Comparison of ENCODE assay signal across 8 cellular contexts in genomic region chr4:2058264-2059033, GRCh38. TPM values are rescaled to one million over a fixed set of nuclear protein-coding genes. Genes with fewer than 3 reads are reported as not detected.
DNase-seq lines count a peak whose midpoint lies in the region; ATAC-seq and TF ChIP-seq lines count a peak whose summit lies in the region.

No MANE protein-coding gene starts in this region.

- H3K27me3 ChIP-seq in SK-N-SH (ENCODE audit: insufficient read depth) (peaks cover 17% of the 10 kb centered on the region), iPS-20b (ENCODE audit: insufficient read depth, low read length) (peaks cover 62% of the 10 kb centered on the region)

- H3K4me1 Mint-ChIP-seq in activated CD8-positive, alpha-beta T cell treated with anti-CD3 and anti-CD28 coated beads, Interleukin-2, amount 10 ng/mL, durations not matched to agents 7 days and 5 days (ENCODE audit: low read depth) = peaks cover 2% of the 10 kb centered on the region
- H3K4me1 Mint-ChIP-seq in natural killer cell treated with Interleukin-12 subunit alpha and Interleukin-12 subunit beta and Interleukin-15 and Interleukin-18, amount 100 ng/mL, for 72 hours (ENCODE audit: low read depth in 2 of 2) = no peaks in the 10 kb centered on the region

- H3K27ac ChIP-seq in SK-N-SH (ENCODE audit: low read depth in 2 of 2, low read length in 1 of 2) (peak overlapping the region in 1 of 2 experiments; percentile 74; a peak in 2 of 4 replicates), iPS-20b (ENCODE audit: low read length) (no peak overlapping the region), temporal lobe (ENCODE audit: low read depth, low read length) (peak overlapping the region; percentile 83)

- H3K9me3 ChIP-seq in SK-N-SH (no peaks in the 10 kb centered on the region), iPS-20b (ENCODE audit: insufficient read depth, low read depth, low read length) (no peaks in the 10 kb centered on the region)

- no peak overlapping the region for H3K27ac Mint-ChIP-seq in activated CD8-positive, alpha-beta T cell treated with anti-CD3 and anti-CD28 coated beads, Interleukin-2, amount 10 ng/mL, durations not matched to agents 7 days and 5 days
- H3K27ac Mint-ChIP-seq in natural killer cell treated with Interleukin-12 subunit alpha and Interleukin-12 subunit beta and Interleukin-15 and Interleukin-18, amount 100 ng/mL, for 72 hours = no peak overlapping the region

- no peaks in the 10 kb centered on the region for H3K79me2 ChIP-seq in SK-N-SH (ENCODE audit: insufficient read depth)

- DNase-seq in SK-N-SH = peak; percentile 93
- DNase-seq in activated CD8-positive, alpha-beta T cell treated with anti-CD3 and anti-CD28 coated beads, Interleukin-2, amount 10 ng/mL, durations not matched to agents 7 days and 5 days = no peak
- no peak for DNase-seq in natural killer cell treated with Interleukin-12 subunit alpha and Interleukin-12 subunit beta and Interleukin-15 and Interleukin-18, amount 100 ng/mL, for 72 hours (ENCODE audit: low spot score)

- no peak for TF ChIP-seq RAD21 in SK-N-SH (IDR thresholded peaks at IDR 0.05; ENCODE audit: low read length)

- peaks cover 0 to 22% of the 10 kb centered on the region in 2 experiments; a peak in 1 of 4 replicates for H3K4me1 ChIP-seq in SK-N-SH (ENCODE audit: control insufficient read depth in 1 of 2, insufficient read depth in 2 of 2, low read depth in 1 of 2, low read length in 1 of 2)
- no peaks in the 10 kb centered on the region for H3K4me1 ChIP-seq in iPS-20b (ENCODE audit: insufficient read depth, low read length)

- peaks cover 26% of the 10 kb centered on the region for H3K27me3 Mint-ChIP-seq in activated CD8-positive, alpha-beta T cell treated with anti-CD3 and anti-CD28 coated beads, Interleukin-2, amount 10 ng/mL, durations not matched to agents 7 days and 5 days (ENCODE audit: low read depth)
- peaks cover 18 to 30% of the 10 kb centered on the region in 2 donors for H3K27me3 Mint-ChIP-seq in natural killer cell treated with Interleukin-12 subunit alpha and Interleukin-12 subunit beta and Interleukin-15 and Interleukin-18, amount 100 ng/mL, for 72 hours

- no peaks in the 10 kb centered on the region for H3K9me3 Mint-ChIP-seq in activated CD8-positive, alpha-beta T cell treated with anti-CD3 and anti-CD28 coated beads, Interleukin-2, amount 10 ng/mL, durations not matched to agents 7 days and 5 days (ENCODE audit: insufficient read depth)
- no peaks in the 10 kb centered on the region for H3K9me3 Mint-ChIP-seq in natural killer cell treated with Interleukin-12 subunit alpha and Interleukin-12 subunit beta and Interleukin-15 and Interleukin-18, amount 100 ng/mL, for 72 hours

- H3K9me2 ChIP-seq in SK-N-SH = no peaks in the 10 kb centered on the region

- TF ChIP-seq EP300 in SK-N-SH (IDR thresholded peaks at IDR 0.05; ENCODE audit: borderline replicate concordance in 1 of 2, low read depth in 1 of 2, low read length in 1 of 2) = no peak

- TF ChIP-seq CTCF in SK-N-SH (IDR thresholded peaks at IDR 0.05) = no peak

- H3K4me3 Mint-ChIP-seq in activated CD8-positive, alpha-beta T cell treated with anti-CD3 and anti-CD28 coated beads, Interleukin-2, amount 10 ng/mL, durations not matched to agents 7 days and 5 days = no peak overlapping the region
- H3K4me3 Mint-ChIP-seq in natural killer cell treated with Interleukin-12 subunit alpha and Interleukin-12 subunit beta and Interleukin-15 and Interleukin-18, amount 100 ng/mL, for 72 hours = no peak overlapping the region

- ATAC-seq in SK-N-SH treated with all-trans-retinoic acid at 6 μM for 48 hours (no peak), GM21528 (IDR thresholded peaks at IDR 0.05; ENCODE audit: low FRiP score, unreplicated experiment) (no peak), GM18867 (IDR thresholded peaks at IDR 0.05; ENCODE audit: unreplicated experiment) (no peak)
- ATAC-seq in activated CD8-positive, alpha-beta T cell treated with anti-CD3 and anti-CD28 coated beads, Interleukin-2, amount 10 ng/mL, durations not matched to agents 7 days and 5 days = peak; percentile 37
- no peak for ATAC-seq in natural killer cell treated with Interleukin-12 subunit alpha and Interleukin-12 subunit beta and Interleukin-15 and Interleukin-18, amount 100 ng/mL, for 72 hours

- no peak overlapping the region for H3K4me2 ChIP-seq in SK-N-SH

- H3K9ac ChIP-seq in SK-N-SH (no peak overlapping the region), iPS-20b (ENCODE audit: low read depth, low read length) (no peak overlapping the region)

- POLR2A ChIA-PET in SK-N-SH (lab: Yijun Ruan, JAX) = interaction anchor here (1.1 kb wide), 2 partner anchors 22 to 49 kb away, joined by 3 to 5 read pairs; no protein-coding TSS in a partner anchor
- POLR2A ChIA-PET in activated CD8-positive, alpha-beta T cell treated with anti-CD3 and anti-CD28 coated beads, Interleukin-2, amount 10 ng/mL, durations not matched to agents 7 days and 5 days (lab: Charles Lee) = no interaction called here

- H2AFZ ChIP-seq in SK-N-SH (ENCODE audit: low read depth) = no peak overlapping the region

- no peaks in the 10 kb centered on the region for H3K36me3 ChIP-seq in SK-N-SH (replicated peaks in 1 of 2; ENCODE audit: control insufficient read depth in 1 of 2, insufficient read depth in 2 of 2, low read length in 1 of 2)
- no peaks in the 10 kb centered on the region for H3K36me3 ChIP-seq in iPS-20b (ENCODE audit: insufficient read depth, low read depth, low read length)

- CTCF ChIA-PET in SK-N-SH (lab: Yijun Ruan, JAX) = interaction anchor here (0.8 kb wide), 1 partner anchor 162 kb away, joined by 4 read pairs; no protein-coding TSS in a partner anchor
- CTCF ChIA-PET in activated CD8-positive, alpha-beta T cell treated with anti-CD3 and anti-CD28 coated beads, Interleukin-2, amount 10 ng/mL, durations not matched to agents 7 days and 5 days (lab: Charles Lee) = no interaction called here

- H3K36me3 Mint-ChIP-seq in activated CD8-positive, alpha-beta T cell treated with anti-CD3 and anti-CD28 coated beads, Interleukin-2, amount 10 ng/mL, durations not matched to agents 7 days and 5 days (ENCODE audit: low read depth) = no peaks in the 10 kb centered on the region
- H3K36me3 Mint-ChIP-seq in natural killer cell treated with Interleukin-12 subunit alpha and Interleukin-12 subunit beta and Interleukin-15 and Interleukin-18, amount 100 ng/mL, for 72 hours = no peaks in the 10 kb centered on the region

- H3K4me3 ChIP-seq in SK-N-SH (ENCODE audit: low read depth in 2 of 2, low read length in 1 of 2) (peak overlapping the region in 1 of 2 experiments; percentile 52; a peak in 2 of 4 replicates), iPS-20b (ENCODE audit: low read length) (peak overlapping the region; percentile 50; the same call in 1 of the 2 replicates)

- no peaks in the 10 kb centered on the region for H4K20me1 ChIP-seq in SK-N-SH (ENCODE audit: insufficient read depth)

- 18% methylated on average over 9 of the region's 91 CpGs for WGBS in SK-N-SH (ENCODE audit: low lambda C conversion rate)

- H3F3A ChIP-seq in SK-N-SH (replicated peaks; ENCODE audit: insufficient read depth) = no peaks in the 10 kb centered on the region

TF ChIP-seq in SK-N-SH, 30 proteins besides CTCF, POLR2A, EP300 and RAD21:
- TF ChIP-seq GABPA (IDR thresholded peaks at IDR 0.05; ENCODE audit: low read depth) = no peak
- TF ChIP-seq NRF1 (IDR thresholded peaks at IDR 0.05; ENCODE audit: low read depth, low read length) = peak; percentile 57; the same call in 1 of the 2 replicates

TF ChIP-seq in SK-N-SH treated with all-trans-retinoic acid at 6 μM for 48 hours, 23 proteins besides CTCF, POLR2A, EP300 and RAD21:
- TF ChIP-seq ZFP3 (CRISPR knock-in tag; IDR thresholded peaks at IDR 0.05) = no peak
- no peak for TF ChIP-seq SNAI2 (CRISPR knock-in tag; IDR thresholded peaks at IDR 0.05)
- no peak for TF ChIP-seq GLIS3 (CRISPR knock-in tag; IDR thresholded peaks at IDR 0.05)
- no peak for TF ChIP-seq PPARA (CRISPR knock-in tag; IDR thresholded peaks at IDR 0.05; ENCODE audit: borderline replicate concordance)
- TF ChIP-seq ZC3H10 (CRISPR knock-in tag; IDR thresholded peaks at IDR 0.05) = no peak
- no peak for TF ChIP-seq OSR1 (CRISPR knock-in tag; IDR thresholded peaks at IDR 0.05)
- no peak for TF ChIP-seq BACH2 (CRISPR knock-in tag; IDR thresholded peaks at IDR 0.05; ENCODE audit: borderline replicate concordance)
- TF ChIP-seq TOX (CRISPR knock-in tag; IDR thresholded peaks at IDR 0.05; ENCODE audit: borderline replicate concordance) = no peak
- TF ChIP-seq ZNF70 (CRISPR knock-in tag; IDR thresholded peaks at IDR 0.05) = no peak
- TF ChIP-seq TCF4 (CRISPR knock-in tag; IDR thresholded peaks at IDR 0.05; ENCODE audit: borderline replicate concordance) = no peak
- no peak for TF ChIP-seq ARNTL (CRISPR knock-in tag; IDR thresholded peaks at IDR 0.05; ENCODE audit: borderline replicate concordance, low read depth)
- no peak for TF ChIP-seq ZFP30 (CRISPR knock-in tag; IDR thresholded peaks at IDR 0.05)
TF ChIP-seq in SK-N-SH treated with all-trans-retinoic acid at 6 μM for 48 hours: peak in this region for 0.

RNA-seq across cellular contexts. Expression of gene NAT8L, which starts 0.7 kb away (rescaled TPM):
- 0.43 and 0.86 TPM in 2 replicates for polyA plus RNA-seq in SK-N-SH (2012; rRNA removed)
- polyA plus RNA-seq in SK-N-SH (2012; cell fraction: cytosol; rRNA removed) = 0.41 and 0.88 TPM in 2 replicates
- 1.7 and 2.8 TPM in 2 replicates for polyA plus RNA-seq in SK-N-SH (2012; cell fraction: nucleus; rRNA removed)
- total RNA-seq in activated CD8-positive, alpha-beta T cell treated with anti-CD3 and anti-CD28 coated beads, Interleukin-2, amount 10 ng/mL, durations not matched to agents 7 days and 5 days = under 1 TPM in 1 of 2 experiments, not detected in 1; 0.05 TPM
- 10.8 TPM for total RNA-seq in temporal lobe
- total RNA-seq in natural killer cell treated with Interleukin-12 subunit alpha and Interleukin-12 subunit beta and Interleukin-15 and Interleukin-18, amount 100 ng/mL, for 72 hours = under 1 TPM; 0.05 to 0.08 TPM

RNA-seq across cellular contexts. Expression of gene NELFA, which starts 49.7 kb away (rescaled TPM):
- polyA plus RNA-seq in SK-N-SH (2012; rRNA removed) = 17.3 and 26.8 TPM in 2 replicates
- polyA plus RNA-seq in SK-N-SH (2012; cell fraction: cytosol; rRNA removed) = 12.3 and 17.5 TPM in 2 replicates
- polyA plus RNA-seq in SK-N-SH (2012; cell fraction: nucleus; rRNA removed) = 46.8 and 63.7 TPM in 2 replicates
- 10 to 100 TPM; 32.2 to 35.6 TPM for total RNA-seq in activated CD8-positive, alpha-beta T cell treated with anti-CD3 and anti-CD28 coated beads, Interleukin-2, amount 10 ng/mL, durations not matched to agents 7 days and 5 days
- total RNA-seq in temporal lobe = 12.3 TPM
- 10 to 100 TPM; 29.6 to 59.3 TPM for total RNA-seq in natural killer cell treated with Interleukin-12 subunit alpha and Interleukin-12 subunit beta and Interleukin-15 and Interleukin-18, amount 100 ng/mL, for 72 hours

Comparison
In these comparisons a context has a peak if more than half of its experiments do, and no peak if none do; other contexts are left out.
1. RNA of gene NAT8L, which starts 0.7 kb away (total RNA-seq): 10.8 TPM in temporal lobe (single experiment); 0.05 to 0.08 TPM in natural killer cell treated with Interleukin-12 subunit alpha and Interleukin-12 subunit beta and Interleukin-15 and Interleukin-18, amount 100 ng/mL, for 72 hours and 0.05 TPM in activated CD8-positive, alpha-beta T cell treated with anti-CD3 and anti-CD28 coated beads, Interleukin-2, amount 10 ng/mL, durations not matched to agents 7 days and 5 days; every median in the first group is over 10 times any median in the second.